ENCODE assay signal across 10 cellular contexts in the genomic region with DNA sequence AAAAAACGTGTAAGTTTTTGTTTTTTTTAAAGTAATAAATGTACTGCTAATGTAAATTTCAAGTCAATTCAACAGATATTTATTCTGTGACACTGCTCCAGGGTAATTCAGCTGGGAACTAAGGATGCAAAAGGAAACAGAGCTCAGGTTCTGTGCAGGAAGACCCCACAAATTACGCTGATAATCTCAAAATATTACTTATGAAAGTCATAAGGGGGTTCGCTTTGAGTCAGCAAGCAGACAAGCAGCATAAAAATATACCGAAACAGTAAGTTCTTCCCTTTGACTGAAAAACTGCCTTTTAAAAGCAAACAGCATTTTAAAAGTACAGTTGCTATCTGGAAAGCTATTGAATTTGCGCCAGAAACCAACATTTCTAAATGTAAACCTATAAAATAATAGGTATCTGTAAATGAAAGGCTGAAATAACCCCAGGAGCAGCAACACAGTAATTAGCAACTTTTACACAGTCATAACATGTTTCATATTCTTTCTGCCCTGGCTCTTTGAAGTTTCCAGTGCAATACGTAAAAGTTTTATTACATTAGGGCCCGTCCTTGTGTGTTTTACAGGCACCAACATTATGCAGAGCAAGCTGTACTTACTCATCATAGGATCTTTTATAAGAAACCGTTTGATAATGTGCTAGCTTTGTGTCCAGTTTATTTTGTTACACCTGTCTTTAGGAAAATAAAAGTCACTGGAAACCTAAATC. TPM values are rescaled to one million over a fixed set of nuclear protein-coding genes. Genes with fewer than 3 reads are reported as not detected.
DNase-seq lines count a peak whose midpoint lies in the region; ATAC-seq, FAIRE-seq and TF ChIP-seq lines count a peak whose summit lies in the region.
"Not testable (repeated sequence)": the region's sequence is repeated elsewhere in the genome, so short reads cannot be mapped to it uniquely, and the experiment has no call there.
"Had no signal": no experiment of that assay in that cellular context is flagged by ENCODE, and none has a peak within 500 bp of the region (broad histone marks: within the 10 kb centered on the region; RNA-seq: fewer than 3 reads in every experiment).

No MANE protein-coding gene starts in this region.

- intact Hi-C loops in activated B cell treated with CpG ODN at 0.5 μM for 24 hours (cut with micrococcal nuclease); GM12878 (cut with micrococcal nuclease; ENCODE audit: unreplicated experiment); natural killer cell (cut with micrococcal nuclease): not testable (repeated sequence)

- peaks cover 28% of the 10 kb centered on the region for H3K4me1 Mint-ChIP-seq in activated B cell treated with CpG ODN at 0.5 μM for 24 hours
- peaks cover 22% of the 10 kb centered on the region for H3K4me1 Mint-ChIP-seq in glutamatergic neuron (ENCODE audit: low read depth, unreplicated experiment)
- H3K4me1 Mint-ChIP-seq in natural killer cell: not testable (repeated sequence)
- H3K4me1 Mint-ChIP-seq in osteocyte (ENCODE audit: unreplicated experiment): peaks cover 32% of the 10 kb centered on the region

- H3K4me1 ChIP-seq in GM12878 (ENCODE audit: control insufficient read depth, insufficient read depth, low read length): not testable (repeated sequence)

- RAD21 ChIA-PET in GM12878 (lab: Charles Lee; ENCODE audit: unreplicated experiment): not testable (repeated sequence)

- WGBS in GM12878 (ENCODE audit: insufficient coverage, insufficient replicate concordance, low lambda C conversion rate, missing lambda C conversion rate): 20% methylated on average over 3 of the region's 8 CpGs

- not testable (repeated sequence) for TF ChIP-seq EP300 in GM12878 (IDR thresholded peaks at IDR 0.05; ENCODE audit: borderline replicate concordance in 1 of 2, control insufficient read depth in 1 of 2, low read depth in 2 of 2, low read length in 2 of 2)

- not testable (repeated sequence) for H3K4me2 ChIP-seq in GM12878 (ENCODE audit: control insufficient read depth, insufficient read depth)

- not testable (repeated sequence) for H3K9ac ChIP-seq in GM12878 (ENCODE audit: control insufficient read depth, insufficient read depth, low read length)

- H3K4me3 ChIP-seq in GM12878: not testable (repeated sequence)

- H3K9me3 Mint-ChIP-seq in activated B cell treated with CpG ODN at 0.5 μM for 24 hours; natural killer cell; osteocyte (ENCODE audit: unreplicated experiment): not testable (repeated sequence)
- peaks cover 10% of the 10 kb centered on the region for H3K9me3 Mint-ChIP-seq in glutamatergic neuron (ENCODE audit: unreplicated experiment)

- ATAC-seq in GM18868 (IDR thresholded peaks at IDR 0.05; ENCODE audit: unreplicated experiment) (peak; percentile 50), HG02885 (IDR thresholded peaks at IDR 0.05; ENCODE audit: poor library complexity, unreplicated experiment) (peak; percentile 49), GM12878 (peak; percentile 73)
- not testable (repeated sequence) for ATAC-seq in activated B cell treated with CpG ODN at 0.5 μM for 24 hours (ENCODE audit: low read depth); natural killer cell

- H4K20me1 ChIP-seq in GM12878 (ENCODE audit: control insufficient read depth, insufficient read depth): not testable (repeated sequence)

- SMC1A ChIA-PET in GM12878 (lab: Charles Lee; ENCODE audit: uncharacterized antibody, unreplicated experiment): not testable (repeated sequence)

- H2AFZ ChIP-seq in GM12878 (ENCODE audit: control insufficient read depth, low read depth, low read length): not testable (repeated sequence)

- not testable (repeated sequence) for H3K79me2 ChIP-seq in GM12878 (ENCODE audit: control insufficient read depth, insufficient read depth, low read length)

- not testable (repeated sequence) for TF ChIP-seq RAD21 in GM12878 (IDR thresholded peaks at IDR 0.05; ENCODE audit: insufficient read depth, low read depth, low read length)

- not testable (repeated sequence) for H3K27ac Mint-ChIP-seq in activated B cell treated with CpG ODN at 0.5 μM for 24 hours; glutamatergic neuron (ENCODE audit: unreplicated experiment); natural killer cell; osteocyte (ENCODE audit: unreplicated experiment)

- not testable (repeated sequence) for H3K27ac ChIP-seq in GM12878 (ENCODE audit: control insufficient read depth, insufficient read depth)

- peaks cover 22% of the 10 kb centered on the region for H3K36me3 Mint-ChIP-seq in activated B cell treated with CpG ODN at 0.5 μM for 24 hours (ENCODE audit: low read depth)
- H3K36me3 Mint-ChIP-seq in glutamatergic neuron (ENCODE audit: unreplicated experiment); natural killer cell; osteocyte (ENCODE audit: unreplicated experiment): not testable (repeated sequence)

- CTCF ChIA-PET in activated B cell treated with CpG ODN at 0.5 μM for 24 hours (lab: Charles Lee); GM12878 (lab: Yijun Ruan, JAX): not testable (repeated sequence)

- in situ Hi-C loops in GM12878 (cut with MboI): not testable (repeated sequence)

- H3K27me3 ChIP-seq in GM12878 (replicated peaks in 1 of 2; ENCODE audit: control insufficient read depth in 2 of 2, insufficient read depth in 2 of 2, low read length in 1 of 2): not testable (repeated sequence)

- TF ChIP-seq CTCF in activated B cell treated with CpG ODN at 0.5 μM for 24 hours (IDR thresholded peaks at IDR 0.05); GM12878 (IDR thresholded peaks at IDR 0.05 in 2 of 3, conservative IDR thresholded peaks at IDR 0.05 in 1 of 3; ENCODE audit: control insufficient read depth in 2 of 3, extremely low read depth in 1 of 3, insufficient read depth in 1 of 3, low read depth in 3 of 3, low read length in 3 of 3); glutamatergic neuron (IDR thresholded peaks at IDR 0.05; ENCODE audit: partially characterized antibody, unreplicated experiment); natural killer cell (IDR thresholded peaks at IDR 0.05); osteocyte (IDR thresholded peaks at IDR 0.05): not testable (repeated sequence)

- H3K4me3 Mint-ChIP-seq in activated B cell treated with CpG ODN at 0.5 μM for 24 hours (peak overlapping the region; percentile 60), glutamatergic neuron (ENCODE audit: unreplicated experiment) (peak overlapping the region; percentile 90), natural killer cell (peak overlapping the region; percentile 81), osteocyte (ENCODE audit: unreplicated experiment) (peak overlapping the region; percentile 83)

- DNase-seq in activated B cell treated with CpG ODN at 0.5 μM for 24 hours; GM12878 (ENCODE audit: low read depth, low spot score); glutamatergic neuron; natural killer cell; osteocyte (ENCODE audit: extremely low spot score, unreplicated experiment): not testable (repeated sequence)

- H3K36me3 ChIP-seq in GM12878 (ENCODE audit: control insufficient read depth in 2 of 2, insufficient read depth in 2 of 2, low read length in 1 of 2): not testable (repeated sequence)

- POLR2A ChIA-PET in activated B cell treated with CpG ODN at 0.5 μM for 24 hours (lab: Charles Lee); GM12878 (lab: Charles Lee): not testable (repeated sequence)

- H3K9me3 ChIP-seq in GM12878 (replicated peaks; ENCODE audit: control insufficient read depth, insufficient read depth, low read length): not testable (repeated sequence)

- TF ChIP-seq POLR2A in GM12878 (IDR thresholded peaks at IDR 0.05; ENCODE audit: low read depth, low read length): not testable (repeated sequence)

- not testable (repeated sequence) for BruUV-seq in GM12878 (replicated peaks; lab: Mats Ljungman, UMichigan)

- H3K27me3 Mint-ChIP-seq in activated B cell treated with CpG ODN at 0.5 μM for 24 hours; glutamatergic neuron (ENCODE audit: unreplicated experiment); osteocyte (ENCODE audit: unreplicated experiment): not testable (repeated sequence)
- peaks cover 16 to 21% of the 10 kb centered on the region in 2 donors for H3K27me3 Mint-ChIP-seq in natural killer cell (ENCODE audit: low read depth in 2 of 2)

- FAIRE-seq in GM12878 (lab: Jason Lieb, UNC): not testable (repeated sequence)

RNA-seq across cellular contexts. Expression of gene AFF3, which starts 39.8 kb away (rescaled TPM):
- total RNA-seq in activated B cell treated with CpG ODN at 0.5 μM for 24 hours: 228 and 271 TPM in 2 replicates
- total RNA-seq in GM12878 (2013; cell fraction: nucleolus; rRNA removed): 1.3 and 2.4 TPM in 2 replicates
- total RNA-seq in GM12878 (2014; rRNA removed): 2.7 and 3.6 TPM in 2 replicates
- total RNA-seq in GM12878 (2014; rRNA removed; fragmentation: Illumina TruSeq; extraction: Trizol): 4.3 and 5.3 TPM in 2 replicates
- total RNA-seq in GM12878 (2021): 4.1 and 4.3 TPM in 2 replicates
- 1.4 TPM for polyA plus RNA-seq in GM12878 (2011; ENCODE audit: low read depth)
- 0.69 and 0.89 TPM in 2 replicates for polyA plus RNA-seq in GM12878 (2011; rRNA removed)
- 0.66 and 0.92 TPM in 2 replicates for polyA plus RNA-seq in GM12878 (2011; cell fraction: cytosol; rRNA removed)
- 0.85 and 2.6 TPM in 2 replicates for polyA plus RNA-seq in GM12878 (2011; cell fraction: nucleus; rRNA removed)
- 1.4 and 2.1 TPM in 2 replicates for polyA plus RNA-seq in GM12878 (2012)
- 3.4 and 5.5 TPM in 2 replicates for polyA plus RNA-seq in GM12878 (2014; fragmentation: Illumina TruSeq; extraction: Trizol)
- polyA plus RNA-seq in GM12878 (2014; fragmentation: Nextera tagmentation; extraction: Ambion mirVana): under 1 TPM; 0.26 to 0.31 TPM
- 3.0 and 3.4 TPM in 2 replicates for polyA plus RNA-seq in GM12878 (2014; rRNA removed)
- polyA plus RNA-seq in GM12878 (2016; fragmentation: Nextera tagmentation; extraction: Ambion mirVana): 1 to 10 TPM; 2.1 to 2.7 TPM
- polyA minus RNA-seq in GM12878 (2011; rRNA and poly(A)+ RNA removed): 2.8 and 4.9 TPM in 2 replicates
- 0.94 and 1.1 TPM in 2 replicates for polyA minus RNA-seq in GM12878 (2011; cell fraction: cytosol; rRNA and poly(A)+ RNA removed)
- 2.1 and 10.0 TPM in 2 replicates for polyA minus RNA-seq in GM12878 (2011; cell fraction: nucleus; rRNA and poly(A)+ RNA removed)
- total RNA-seq in glutamatergic neuron (ENCODE audit: unreplicated experiment): 125 TPM
- 1 to 10 TPM; 4.6 to 9.6 (median 5.6) TPM for total RNA-seq in natural killer cell
- 239 and 248 TPM in 2 replicates for total RNA-seq in osteocyte
- total RNA-seq: Calu3, PC-9, SJCRH30 had no signal

Comparison
In these comparisons a context has a peak if more than half of its experiments do, and no peak if none do; other contexts are left out.
1. RNA of gene AFF3, which starts 39.8 kb away (total RNA-seq): 228 to 271 TPM in activated B cell treated with CpG ODN at 0.5 μM for 24 hours, 239 to 248 TPM in osteocyte and 125 TPM in glutamatergic neuron (single experiment); 4.6 to 9.6 TPM in natural killer cell and 1.3 to 5.3 TPM in GM12878; every median in the first group is over 10 times any median in the second.
2. Peak in every context shown above with its lines, with median percentiles within 50 percentile points of each other: H3K4me3 Mint-ChIP-seq.